8 cellular contexts compared by ENCODE assay signal in the genomic region with DNA sequence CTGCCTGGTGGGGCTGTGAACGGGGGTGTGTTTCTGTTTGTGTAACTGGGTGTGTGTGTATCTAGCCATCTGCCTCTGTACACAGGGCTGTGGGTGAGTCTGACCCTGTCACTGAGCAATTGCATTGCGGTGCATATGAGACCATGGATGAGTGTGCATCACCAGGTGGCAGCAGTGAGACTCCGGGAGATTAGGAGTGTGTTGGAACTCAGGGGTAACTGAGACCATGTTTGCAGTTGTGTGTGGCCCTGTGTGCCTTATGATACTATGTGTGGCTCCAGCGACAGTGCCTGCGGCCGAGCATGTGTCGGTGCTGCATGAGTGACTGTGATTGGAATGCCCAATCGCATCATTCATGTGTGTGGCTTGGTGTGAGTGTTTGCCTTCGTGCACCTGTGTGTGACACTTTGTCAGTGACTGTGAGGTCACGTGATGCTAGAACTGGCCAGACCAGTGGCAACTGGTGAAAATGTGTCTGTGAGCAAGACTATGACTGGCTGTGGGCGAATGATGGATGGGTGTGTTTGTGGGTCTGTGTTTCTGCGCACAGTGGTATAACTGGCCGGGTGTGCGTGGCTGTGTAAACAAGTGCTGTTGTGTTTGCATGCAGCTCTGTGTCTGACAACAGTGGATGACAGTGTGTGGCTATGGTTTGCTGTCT. TPM values are rescaled to one million over a fixed set of nuclear protein-coding genes. Genes with fewer than 3 reads are reported as not detected.
DNase-seq lines count a peak whose midpoint lies in the region; ATAC-seq, FAIRE-seq and TF ChIP-seq lines count a peak whose summit lies in the region.

No MANE protein-coding gene starts in this region.

- no peak overlapping the region for H2AFZ ChIP-seq in HepG2 (ENCODE audit: low read length)

- peaks cover 0 to 1% of the 10 kb centered on the region in 2 donors for H3K27me3 Mint-ChIP-seq in CD8-positive, alpha-beta memory T cell

- BruUV-seq in HepG2 (replicated peaks; lab: Mats Ljungman, UMichigan) = TSS peak; percentile 59

- DNase-seq in CD8-positive, alpha-beta memory T cell = peak in 4 of 5 donors; percentile 30 to 74 (median 33)
- DNase-seq in NAMALWA (ENCODE audit: low spot score) (peak; percentile 84), HepG2 (ENCODE audit: low spot score) (peak; percentile 88)
- peak in 2 of 3 experiments; percentile 45 to 46 for DNase-seq in stimulated activated CD4-positive, alpha-beta T cell treated with anti-CD3 and anti-CD28 coated beads, TNF-alpha, amount 100 ng/mL, for 4 hours (ENCODE audit: low read depth in 3 of 3)

- H3K27ac Mint-ChIP-seq in CD8-positive, alpha-beta memory T cell = peak overlapping the region; percentile 36 to 95 (median 79)

- H3K4me1 ChIP-seq in CD8-positive, alpha-beta memory T cell (ENCODE audit: insufficient read depth, low read length) = no peaks in the 10 kb centered on the region
- H3K4me1 ChIP-seq in HepG2 (ENCODE audit: insufficient read depth, low read length) = peaks cover 63% of the 10 kb centered on the region

- no peak overlapping the region for H3K4me3 ChIP-seq in CD8-positive, alpha-beta memory T cell (ENCODE audit: low read length)
- H3K4me3 ChIP-seq in WI38 (ENCODE audit: low read depth, low read length) = no peak overlapping the region
- peak overlapping the region; percentile 43 to 77 (median 59) for H3K4me3 ChIP-seq in HepG2 (replicated peaks in 1 of 3; ENCODE audit: insufficient read depth in 1 of 3, low read depth in 2 of 3, low read length in 3 of 3)

- no peaks in the 10 kb centered on the region for H3K27me3 ChIP-seq in CD8-positive, alpha-beta memory T cell (ENCODE audit: insufficient read depth, low read length, poor library complexity, severe bottlenecking)
- peaks cover 0 to 10% of the 10 kb centered on the region in 2 experiments; a peak in 2 of 5 replicates for H3K27me3 ChIP-seq in HepG2 (ENCODE audit: control insufficient read depth in 1 of 2, insufficient read depth in 2 of 2, low read length in 2 of 2)

- H3K9ac ChIP-seq in HepG2 (ENCODE audit: insufficient read depth, low read depth, low read length) = peak overlapping the region; percentile 72

- peaks cover 18% of the 10 kb centered on the region for H3K36me3 ChIP-seq in CD8-positive, alpha-beta memory T cell (ENCODE audit: insufficient read depth, low read length)
- no peaks in the 10 kb centered on the region; a peak in 2 of 5 replicates for H3K36me3 ChIP-seq in HepG2 (replicated peaks in 1 of 2; ENCODE audit: control insufficient read depth in 1 of 2, insufficient read depth in 2 of 2, low read length in 2 of 2)

- peak; percentile 52 for ATAC-seq in GM21360 (IDR thresholded peaks at IDR 0.05; ENCODE audit: unreplicated experiment)
- peak; percentile 84 for ATAC-seq in HepG2
- no peak for ATAC-seq in HG02623 (IDR thresholded peaks at IDR 0.05; ENCODE audit: unreplicated experiment)

- POLR2A ChIA-PET in CD8-positive, alpha-beta memory T cell (lab: Charles Lee) = interaction anchor here (1.0 kb wide), 1 partner anchor 34 kb away, joined by 3 read pairs; a partner anchor contains a TSS
- POLR2A ChIA-PET in HepG2 (lab: Yijun Ruan, JAX) = interaction anchor here (0.7 to 1.7 kb wide), 9 partner anchors 8 to 133 kb away, joined by 3 to 6 read pairs (median 4); a partner anchor contains a TSS

- peaks cover 18 to 27% (median 25%) of the 10 kb centered on the region in 3 donors for H3K4me1 Mint-ChIP-seq in CD8-positive, alpha-beta memory T cell

- WGBS in HepG2 (ENCODE audit: low lambda C conversion rate) = 0% methylated on average over 13 of the region's 14 CpGs

- no peaks in the 10 kb centered on the region for H4K20me1 ChIP-seq in HepG2 (ENCODE audit: insufficient read depth, low read length)

- H3K9me3 ChIP-seq in CD8-positive, alpha-beta memory T cell (ENCODE audit: low read length) = no peaks in the 10 kb centered on the region
- no peaks in the 10 kb centered on the region for H3K9me3 ChIP-seq in HepG2 (ENCODE audit: low read length)

- H3K4me3 Mint-ChIP-seq in CD8-positive, alpha-beta memory T cell = peak overlapping the region in 1 of 7 donors; percentile 14

- peak; percentile 67 for TF ChIP-seq CTCF in WI38 (IDR thresholded peaks at IDR 0.05; ENCODE audit: low read depth, low read length)
- TF ChIP-seq CTCF in HepG2 (CRISPR knock-in tag; IDR thresholded peaks at IDR 0.05) = peak; percentile 97

- H3K79me2 ChIP-seq in HepG2 (ENCODE audit: insufficient read depth, low read length) = no peaks in the 10 kb centered on the region

- H3K36me3 Mint-ChIP-seq in CD8-positive, alpha-beta memory T cell = peaks cover 2 to 78% (median 4%) of the 10 kb centered on the region in 3 donors

- in situ Hi-C loops in HepG2 (cut with HindIII; ENCODE audit: extremely low pct_ligation_motif_present, low pct_unique_long_range_greater_than_20kb) = loop anchor here (5.0 kb wide), 1 partner anchor 147 kb away; no protein-coding TSS in a partner anchor

- H3K9me3 Mint-ChIP-seq in CD8-positive, alpha-beta memory T cell = no peaks in the 10 kb centered on the region

- intact Hi-C loops in HepG2 (cut with micrococcal nuclease; ENCODE audit: unreplicated experiment) = loop anchor here (1.0 to 2.0 kb wide), 3 partner anchors 132 to 278 kb away; a partner anchor contains a TSS

- peak; percentile 31; the same call in 1 of the 2 replicates for TF ChIP-seq RAD21 in HepG2 (CRISPR knock-in tag; IDR thresholded peaks at IDR 0.05)

- peak; percentile 96 for FAIRE-seq in HepG2 (lab: Jason Lieb, UNC)

- no peak for TF ChIP-seq EP300 in HepG2 (IDR thresholded peaks at IDR 0.05; ENCODE audit: low read depth in 2 of 2, low read length in 2 of 2)
- TF ChIP-seq EP300 in HepG2 (CRISPR knock-in tag; IDR thresholded peaks at IDR 0.05; ENCODE audit: borderline replicate concordance) = no peak

- TF ChIP-seq POLR2A in HepG2 (IDR thresholded peaks at IDR 0.05; ENCODE audit: insufficient read depth in 1 of 2, low read depth in 2 of 2, low read length in 2 of 2) = no peak

- CTCF ChIA-PET in CD8-positive, alpha-beta memory T cell (lab: Charles Lee) = interaction anchor here (0.6 to 4.9 kb wide), 14 partner anchors 8 to 248 kb away, joined by 3 to 65 read pairs (median 6); a partner anchor contains a TSS
- CTCF ChIA-PET in HepG2 (lab: Yijun Ruan, JAX; ENCODE audit: low intra/inter-chr PET ratio, low total read pairs) = interaction anchor here (0.7 to 2.1 kb wide), 4 partner anchors 30 to 276 kb away, joined by 3 to 21 read pairs (median 4); no protein-coding TSS in a partner anchor

- no peak overlapping the region for H3K27ac ChIP-seq in CD8-positive, alpha-beta memory T cell (ENCODE audit: low read depth, low read length)
- H3K27ac ChIP-seq in cingulate gyrus (ENCODE audit: low read depth, low read length) (peak overlapping the region; percentile 90), HepG2 (ENCODE audit: extremely low read length, insufficient read depth, low read length) (peak overlapping the region; percentile 76)

- H3K4me2 ChIP-seq in HepG2 (ENCODE audit: low read depth, low read length) = peak overlapping the region; percentile 97

RNA-seq across cellular contexts. Expression of a gene that starts 14.0 kb away (rescaled TPM):
- total RNA-seq in CD8-positive, alpha-beta memory T cell = 10 to 100 TPM; 14.7 to 15.8 TPM
- polyA plus RNA-seq in CD8-positive, alpha-beta memory T cell = 16.8 TPM
- 3.2 and 4.0 TPM in 2 replicates for total RNA-seq in HepG2 (2016; rRNA removed; fragmentation: Illumina TruSeq; extraction: Trizol)
- 4.3 and 5.3 TPM in 2 replicates for total RNA-seq in HepG2 (2016; cell fraction: cytosol; rRNA removed; fragmentation: Illumina TruSeq; extraction: Trizol; ENCODE audit: low read depth)
- total RNA-seq in HepG2 (2016; cell fraction: insoluble cytoplasmic fraction; rRNA removed; fragmentation: Illumina TruSeq; extraction: Trizol) = 2.3 and 4.1 TPM in 2 replicates
- total RNA-seq in HepG2 (2016; cell fraction: membrane; rRNA removed; fragmentation: Illumina TruSeq; extraction: Trizol) = 3.3 and 5.4 TPM in 2 replicates
- 2.0 and 2.1 TPM in 2 replicates for total RNA-seq in HepG2 (2016; cell fraction: nucleus; rRNA removed; fragmentation: Illumina TruSeq; extraction: Trizol)
- polyA plus RNA-seq in HepG2 (2011; rRNA removed) = 5.3 and 7.5 TPM in 2 replicates
- 5.6 and 9.0 TPM in 2 replicates for polyA plus RNA-seq in HepG2 (2011; cell fraction: cytosol; rRNA removed)
- polyA plus RNA-seq in HepG2 (2011; cell fraction: nucleus; rRNA removed) = 8.6 and 9.9 TPM in 2 replicates
- polyA plus RNA-seq in HepG2 (2012) = 2.1 and 2.6 TPM in 2 replicates
- polyA plus RNA-seq in HepG2 (2016; cell fraction: cytosol; fragmentation: Illumina TruSeq; extraction: Trizol; ENCODE audit: low read depth) = 4.2 and 6.5 TPM in 2 replicates
- polyA plus RNA-seq in HepG2 (2016; cell fraction: insoluble cytoplasmic fraction; fragmentation: Illumina TruSeq; extraction: Trizol; ENCODE audit: low read depth) = 2.0 and 2.3 TPM in 2 replicates
- polyA plus RNA-seq in HepG2 (2016; cell fraction: membrane; fragmentation: Illumina TruSeq; extraction: Trizol; ENCODE audit: low read depth) = 3.5 and 5.1 TPM in 2 replicates
- polyA plus RNA-seq in HepG2 (2016; cell fraction: nucleus; fragmentation: Illumina TruSeq; extraction: Trizol; ENCODE audit: insufficient read depth, low read depth) = 2.0 and 2.9 TPM in 2 replicates
- 1.2 and 3.8 TPM in 2 replicates for polyA minus RNA-seq in HepG2 (2011; rRNA and poly(A)+ RNA removed; ENCODE audit: low replicate concordance)
- polyA minus RNA-seq in HepG2 (2011; cell fraction: cytosol; rRNA and poly(A)+ RNA removed) = 0.89 TPM in 1 of 2 replicates, not detected in the other
- polyA minus RNA-seq in HepG2 (2011; cell fraction: nucleus; rRNA and poly(A)+ RNA removed) = 6.2 and 7.3 TPM in 2 replicates

RNA-seq across cellular contexts. Expression of a gene that starts 24.9 kb away (rescaled TPM):
- 10 to 100 TPM; 12.8 to 18.5 TPM for total RNA-seq in CD8-positive, alpha-beta memory T cell
- polyA plus RNA-seq in CD8-positive, alpha-beta memory T cell = 36.4 TPM
- 10.1 and 11.4 TPM in 2 replicates for total RNA-seq in HepG2 (2016; rRNA removed; fragmentation: Illumina TruSeq; extraction: Trizol)
- 2.1 and 3.6 TPM in 2 replicates for total RNA-seq in HepG2 (2016; cell fraction: cytosol; rRNA removed; fragmentation: Illumina TruSeq; extraction: Trizol; ENCODE audit: low read depth)
- 9.3 and 12.3 TPM in 2 replicates for total RNA-seq in HepG2 (2016; cell fraction: insoluble cytoplasmic fraction; rRNA removed; fragmentation: Illumina TruSeq; extraction: Trizol)
- 4.6 and 5.7 TPM in 2 replicates for total RNA-seq in HepG2 (2016; cell fraction: membrane; rRNA removed; fragmentation: Illumina TruSeq; extraction: Trizol)
- total RNA-seq in HepG2 (2016; cell fraction: nucleus; rRNA removed; fragmentation: Illumina TruSeq; extraction: Trizol) = 8.0 and 8.9 TPM in 2 replicates
- 12.4 and 12.8 TPM in 2 replicates for polyA plus RNA-seq in HepG2 (2011; rRNA removed)
- 7.2 and 10.7 TPM in 2 replicates for polyA plus RNA-seq in HepG2 (2011; cell fraction: cytosol; rRNA removed)
- 30.9 and 33.2 TPM in 2 replicates for polyA plus RNA-seq in HepG2 (2011; cell fraction: nucleus; rRNA removed)
- 10.6 and 11.1 TPM in 2 replicates for polyA plus RNA-seq in HepG2 (2012)
- 2.2 and 2.7 TPM in 2 replicates for polyA plus RNA-seq in HepG2 (2016; cell fraction: cytosol; fragmentation: Illumina TruSeq; extraction: Trizol; ENCODE audit: low read depth)
- 6.8 and 9.0 TPM in 2 replicates for polyA plus RNA-seq in HepG2 (2016; cell fraction: insoluble cytoplasmic fraction; fragmentation: Illumina TruSeq; extraction: Trizol; ENCODE audit: low read depth)
- 3.9 and 5.6 TPM in 2 replicates for polyA plus RNA-seq in HepG2 (2016; cell fraction: membrane; fragmentation: Illumina TruSeq; extraction: Trizol; ENCODE audit: low read depth)
- 13.4 and 22.2 TPM in 2 replicates for polyA plus RNA-seq in HepG2 (2016; cell fraction: nucleus; fragmentation: Illumina TruSeq; extraction: Trizol; ENCODE audit: insufficient read depth, low read depth)
- 2.2 and 34.5 TPM in 2 replicates for polyA minus RNA-seq in HepG2 (2011; rRNA and poly(A)+ RNA removed; ENCODE audit: low replicate concordance)
- polyA minus RNA-seq in HepG2 (2011; cell fraction: cytosol; rRNA and poly(A)+ RNA removed) = 11.5 and 15.0 TPM in 2 replicates
- polyA minus RNA-seq in HepG2 (2011; cell fraction: nucleus; rRNA and poly(A)+ RNA removed) = 8.4 and 11.8 TPM in 2 replicates

RNA-seq across cellular contexts. Expression of a gene that starts 34.5 kb away (rescaled TPM):
- 1 to 10 TPM; 1.0 to 1.3 TPM for total RNA-seq in CD8-positive, alpha-beta memory T cell
- 0.56 TPM for polyA plus RNA-seq in CD8-positive, alpha-beta memory T cell
- not detected in 2 replicates for total RNA-seq in HepG2 (2016; rRNA removed; fragmentation: Illumina TruSeq; extraction: Trizol)
- not detected in 2 replicates for total RNA-seq in HepG2 (2016; cell fraction: cytosol; rRNA removed; fragmentation: Illumina TruSeq; extraction: Trizol; ENCODE audit: low read depth)
- total RNA-seq in HepG2 (2016; cell fraction: insoluble cytoplasmic fraction; rRNA removed; fragmentation: Illumina TruSeq; extraction: Trizol) = not detected in 2 replicates
- not detected in 2 replicates for total RNA-seq in HepG2 (2016; cell fraction: membrane; rRNA removed; fragmentation: Illumina TruSeq; extraction: Trizol)
- not detected in 2 replicates for total RNA-seq in HepG2 (2016; cell fraction: nucleus; rRNA removed; fragmentation: Illumina TruSeq; extraction: Trizol)
- polyA plus RNA-seq in HepG2 (2011; rRNA removed) = 0.09 and 0.13 TPM in 2 replicates
- polyA plus RNA-seq in HepG2 (2011; cell fraction: cytosol; rRNA removed) = 0.01 TPM in 1 of 2 replicates, not detected in the other
- 0.56 and 0.99 TPM in 2 replicates for polyA plus RNA-seq in HepG2 (2011; cell fraction: nucleus; rRNA removed)
- polyA plus RNA-seq in HepG2 (2012) = 0.47 and 0.54 TPM in 2 replicates
- not detected in 2 replicates for polyA plus RNA-seq in HepG2 (2016; cell fraction: cytosol; fragmentation: Illumina TruSeq; extraction: Trizol; ENCODE audit: low read depth)
- polyA plus RNA-seq in HepG2 (2016; cell fraction: insoluble cytoplasmic fraction; fragmentation: Illumina TruSeq; extraction: Trizol; ENCODE audit: low read depth) = not detected in 2 replicates
- not detected in 2 replicates for polyA plus RNA-seq in HepG2 (2016; cell fraction: membrane; fragmentation: Illumina TruSeq; extraction: Trizol; ENCODE audit: low read depth)
- not detected in 2 replicates for polyA plus RNA-seq in HepG2 (2016; cell fraction: nucleus; fragmentation: Illumina TruSeq; extraction: Trizol; ENCODE audit: insufficient read depth, low read depth)
- polyA minus RNA-seq in HepG2 (2011; rRNA and poly(A)+ RNA removed; ENCODE audit: low replicate concordance) = 0.40 TPM in 1 of 2 replicates, not detected in the other
- polyA minus RNA-seq in HepG2 (2011; cell fraction: cytosol; rRNA and poly(A)+ RNA removed) = not detected in 2 replicates
- polyA minus RNA-seq in HepG2 (2011; cell fraction: nucleus; rRNA and poly(A)+ RNA removed) = 0.77 and 0.99 TPM in 2 replicates

Comparison
In these comparisons a context has a peak if more than half of its experiments do, and no peak if none do; other contexts are left out.
1. DNase-seq: peak in every context shown above with its lines; median percentile 88 in HepG2; 84 in NAMALWA; 46 in stimulated activated CD4-positive, alpha-beta T cell treated with anti-CD3 and anti-CD28 coated beads, TNF-alpha, amount 100 ng/mL, for 4 hours; 33 in CD8-positive, alpha-beta memory T cell.
2. H3K4me3 ChIP-seq: peak in HepG2 (3 of 3); none in CD8-positive, alpha-beta memory T cell (single experiment) and WI38 (single experiment).